Comparison of ENCODE assay signal across 8 cellular contexts in genomic region chr17:57671546-57672204, GRCh38.
DNase-seq lines count a peak whose midpoint lies in the region; ATAC-seq and TF ChIP-seq lines count a peak whose summit lies in the region.

No MANE protein-coding gene starts in this region.

- H3K27ac Mint-ChIP-seq in CD4-positive, CD25-positive, alpha-beta regulatory T cell = peak overlapping the region in 1 of 3 donors; percentile 34

- 36 to 54% methylated on average over 16 of the region's 16 CpGs for WGBS in sigmoid colon, 2 donors

- TF ChIP-seq CTCF in sigmoid colon (IDR thresholded peaks at IDR 0.05) = peak; percentile 73 to 90 (median 81)

- H3K4me1 Mint-ChIP-seq in CD4-positive, CD25-positive, alpha-beta regulatory T cell = peaks cover 7 to 25% (median 9%) of the 10 kb centered on the region in 4 donors

- peaks cover 14% of the 10 kb centered on the region for H3K36me3 ChIP-seq in CD4-positive, CD25-positive, alpha-beta regulatory T cell (ENCODE audit: control insufficient read depth, insufficient read depth, low read length)
- H3K36me3 ChIP-seq in sigmoid colon = peaks cover 0 to 7% (median 0%) of the 10 kb centered on the region in 4 donors

- H3K27me3 ChIP-seq in CD4-positive, CD25-positive, alpha-beta regulatory T cell (ENCODE audit: control insufficient read depth, insufficient read depth, low read length) = no peaks in the 10 kb centered on the region
- H3K27me3 ChIP-seq in sigmoid colon = no peaks in the 10 kb centered on the region

- H3K4me3 Mint-ChIP-seq in CD4-positive, CD25-positive, alpha-beta regulatory T cell = peak overlapping the region in 1 of 4 donors; percentile 72

- H3K27ac ChIP-seq in CD4-positive, CD25-positive, alpha-beta regulatory T cell (ENCODE audit: insufficient read depth, low read length, poor library complexity, severe bottlenecking) = no peak overlapping the region
- no peak overlapping the region for H3K27ac ChIP-seq in sigmoid colon

- peaks cover 11% of the 10 kb centered on the region for H3K36me3 Mint-ChIP-seq in CD4-positive, CD25-positive, alpha-beta regulatory T cell

- H3K27me3 Mint-ChIP-seq in CD4-positive, CD25-positive, alpha-beta regulatory T cell = no peaks in the 10 kb centered on the region

- DNase-seq in CD4-positive, CD25-positive, alpha-beta regulatory T cell = peak; percentile 29 to 80 (median 62)
- peak; percentile 86 for DNase-seq in NCI-H1436 (lab: John Stamatoyannopoulos, UW)
- peak; percentile 25 to 76 (median 50) for DNase-seq in T-helper 2 cell
- DNase-seq in amygdala (lab: John Stamatoyannopoulos, UW) = peak in 54 of 56 donors; percentile 15 to 83 (median 66)
- peak; percentile 82 for DNase-seq in left ventricle myocardium superior
- DNase-seq in sigmoid colon = peak; percentile 89

- ATAC-seq in CD4-positive, CD25-positive, alpha-beta regulatory T cell (ENCODE audit: low read depth in 2 of 2) = peak; percentile 86
- ATAC-seq in GM21786 (IDR thresholded peaks at IDR 0.05; ENCODE audit: unreplicated experiment) (peak; percentile 52), left ventricle myocardium superior (peak; percentile 92), GM19452 (IDR thresholded peaks at IDR 0.05; ENCODE audit: unreplicated experiment) (no peak)

- H3K4me3 ChIP-seq in CD4-positive, CD25-positive, alpha-beta regulatory T cell (ENCODE audit: low read depth, low read length) = no peak overlapping the region
- H3K4me3 ChIP-seq in sigmoid colon = no peak overlapping the region

- no peak for TF ChIP-seq POLR2A in sigmoid colon (IDR thresholded peaks at IDR 0.05)

- H3K9me3 ChIP-seq in CD4-positive, CD25-positive, alpha-beta regulatory T cell (ENCODE audit: control insufficient read depth in 2 of 2, low read length in 2 of 2) = no peaks in the 10 kb centered on the region
- no peaks in the 10 kb centered on the region for H3K9me3 ChIP-seq in sigmoid colon

- no peaks in the 10 kb centered on the region for H3K4me1 ChIP-seq in CD4-positive, CD25-positive, alpha-beta regulatory T cell (ENCODE audit: control insufficient read depth, insufficient read depth, low read length, poor library complexity, severe bottlenecking)
- H3K4me1 ChIP-seq in sigmoid colon = peaks cover 0 to 11% (median 5%) of the 10 kb centered on the region in 4 donors

- no peaks in the 10 kb centered on the region for H3K9me3 Mint-ChIP-seq in CD4-positive, CD25-positive, alpha-beta regulatory T cell

- intact Hi-C loops in left ventricle myocardium superior (cut with micrococcal nuclease) (loop anchor here (5.0 to 10.0 kb wide), 2 partner anchors 429 to 537 kb away; no protein-coding TSS in a partner anchor), sigmoid colon (cut with DNase I) (loop anchor here (2.0 to 5.0 kb wide), 4 partner anchors 73 to 539 kb away; no protein-coding TSS in a partner anchor)

- TF ChIP-seq EP300 in sigmoid colon (IDR thresholded peaks at IDR 0.05) = no peak
